ENCODE assay signal across 22 cellular contexts in the genomic region with DNA sequence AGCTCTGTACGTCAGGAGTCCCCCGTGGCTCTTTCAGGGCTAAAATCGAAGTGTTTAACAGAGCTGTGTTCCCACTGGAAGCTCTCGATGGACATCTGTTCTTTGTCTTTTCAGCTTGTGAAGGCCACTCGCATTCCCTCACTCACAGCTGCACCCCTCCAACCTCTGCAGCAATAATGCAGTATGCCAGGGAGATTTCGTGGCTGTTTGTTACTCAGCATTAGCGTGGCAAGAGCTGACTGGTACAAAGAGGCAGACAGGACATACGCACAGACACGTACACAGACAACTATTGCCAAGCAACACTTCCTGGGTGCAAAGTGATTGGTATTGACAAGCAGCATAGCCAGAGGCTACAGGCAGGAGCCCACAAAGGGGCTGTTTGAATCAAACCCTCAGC. TPM values are rescaled to one million over a fixed set of nuclear protein-coding genes. Genes with fewer than 3 reads are reported as not detected.
DNase-seq lines count a peak whose midpoint lies in the region; ATAC-seq, FAIRE-seq and TF ChIP-seq lines count a peak whose summit lies in the region.
"Had no signal": no experiment of that assay in that cellular context is flagged by ENCODE, and none has a peak within 500 bp of the region (broad histone marks: within the 10 kb centered on the region; RNA-seq: fewer than 3 reads in every experiment).

No MANE protein-coding gene starts in this region.

- no peak overlapping the region for H3K4me2 ChIP-seq in HepG2 (ENCODE audit: low read depth, low read length)

- H4K20me1 ChIP-seq in HepG2 (ENCODE audit: insufficient read depth, low read length), result no peaks in the 10 kb centered on the region

- H3K9ac ChIP-seq in HepG2 (ENCODE audit: insufficient read depth, low read depth, low read length), result no peak overlapping the region
- H3K9ac ChIP-seq: GM23248 had no signal

- no peaks in the 10 kb centered on the region for H3K79me2 ChIP-seq in HepG2 (ENCODE audit: insufficient read depth, low read length)

- H2AFZ ChIP-seq in HepG2 (ENCODE audit: low read length), result no peak overlapping the region
- H2AFZ ChIP-seq: GM23248 had no signal

- no peaks in the 10 kb centered on the region for H3K36me3 Mint-ChIP-seq in chondrocyte (ENCODE audit: low read depth)
- no peaks in the 10 kb centered on the region for H3K36me3 Mint-ChIP-seq in activated CD8-positive, alpha-beta T cell treated with anti-CD3 and anti-CD28 coated beads, Interleukin-2, amount 10 ng/mL, durations not matched to agents 7 days and 5 days (ENCODE audit: low read depth)
- H3K36me3 Mint-ChIP-seq: CD4-positive, CD25-positive, alpha-beta regulatory T cell had no signal

- H3K4me3 Mint-ChIP-seq in chondrocyte (ENCODE audit: unreplicated experiment), result no peak overlapping the region
- H3K4me3 Mint-ChIP-seq in activated CD8-positive, alpha-beta T cell treated with anti-CD3 and anti-CD28 coated beads, Interleukin-2, amount 10 ng/mL, durations not matched to agents 7 days and 5 days, result no peak overlapping the region
- H3K4me3 Mint-ChIP-seq: CD4-positive, CD25-positive, alpha-beta regulatory T cell; CD8-positive, alpha-beta memory T cell; HFFc6 had no signal

- intact Hi-C loops in HepG2 (cut with micrococcal nuclease; ENCODE audit: unreplicated experiment) (no loop called here), right lobe of liver (cut with DNase I) (no loop called here), posterior vena cava (cut with DNase I) (no loop called here)

- H3K36me3 ChIP-seq in HepG2 (replicated peaks in 1 of 2; ENCODE audit: control insufficient read depth in 1 of 2, insufficient read depth in 2 of 2, low read length in 2 of 2) (no peaks in the 10 kb centered on the region), right lobe of liver (no peaks in the 10 kb centered on the region)

- TF ChIP-seq RAD21 in HepG2 (CRISPR knock-in tag; IDR thresholded peaks at IDR 0.05), result no peak

- H3K27me3 ChIP-seq in HepG2 (ENCODE audit: control insufficient read depth in 1 of 2, insufficient read depth in 2 of 2, low read length in 2 of 2) (peaks cover 1 to 28% of the 10 kb centered on the region in 2 experiments; a peak in 4 of 5 replicates), right lobe of liver (no peaks in the 10 kb centered on the region)

- WGBS in HepG2 (ENCODE audit: low lambda C conversion rate), result 47% methylated on average over 8 of the region's 9 CpGs
- WGBS in right lobe of liver (ENCODE audit: insufficient coverage, low coverage, low lambda C conversion rate, missing lambda C conversion rate), result 89% methylated on average over 9 of the region's 9 CpGs

- TF ChIP-seq EP300 in HepG2 (IDR thresholded peaks at IDR 0.05; ENCODE audit: low read depth in 2 of 2, low read length in 2 of 2) (no peak), HepG2 (CRISPR knock-in tag; IDR thresholded peaks at IDR 0.05; ENCODE audit: borderline replicate concordance) (no peak)

- peaks cover 45% of the 10 kb centered on the region for H3K27me3 Mint-ChIP-seq in chondrocyte (ENCODE audit: low read depth)
- H3K27me3 Mint-ChIP-seq in activated CD8-positive, alpha-beta T cell treated with anti-CD3 and anti-CD28 coated beads, Interleukin-2, amount 10 ng/mL, durations not matched to agents 7 days and 5 days (ENCODE audit: low read depth), result peaks cover 4% of the 10 kb centered on the region

- in situ Hi-C loops in HepG2 (cut with HindIII; ENCODE audit: extremely low pct_ligation_motif_present, low pct_unique_long_range_greater_than_20kb), result no loop called here

- POLR2A ChIA-PET in HepG2 (lab: Yijun Ruan, JAX), result no interaction called here
- POLR2A ChIA-PET in activated CD8-positive, alpha-beta T cell treated with anti-CD3 and anti-CD28 coated beads, Interleukin-2, amount 10 ng/mL, durations not matched to agents 7 days and 5 days (lab: Charles Lee), result no interaction called here

- no peak overlapping the region for H3K4me3 ChIP-seq in HepG2 (replicated peaks in 1 of 3; ENCODE audit: insufficient read depth in 1 of 3, low read depth in 2 of 3, low read length in 3 of 3)
- H3K4me3 ChIP-seq in right lobe of liver, result no peak overlapping the region
- H3K4me3 ChIP-seq: GM23248 had no signal

- H3K27ac Mint-ChIP-seq in chondrocyte (ENCODE audit: unreplicated experiment), result no peak overlapping the region
- H3K27ac Mint-ChIP-seq in activated CD8-positive, alpha-beta T cell treated with anti-CD3 and anti-CD28 coated beads, Interleukin-2, amount 10 ng/mL, durations not matched to agents 7 days and 5 days, result no peak overlapping the region
- H3K27ac Mint-ChIP-seq: CD4-positive, CD25-positive, alpha-beta regulatory T cell; HFFc6 had no signal

- H3K27ac ChIP-seq in HepG2 (ENCODE audit: extremely low read length, insufficient read depth, low read length) (no peak overlapping the region), right lobe of liver (no peak overlapping the region)
- H3K27ac ChIP-seq: GM23248, HL-60 had no signal

- TF ChIP-seq POLR2A in HepG2 (IDR thresholded peaks at IDR 0.05; ENCODE audit: insufficient read depth in 1 of 2, low read depth in 2 of 2, low read length in 2 of 2) (no peak), right lobe of liver (IDR thresholded peaks at IDR 0.05) (no peak)

- TF ChIP-seq CTCF in HepG2 (CRISPR knock-in tag; IDR thresholded peaks at IDR 0.05) (no peak), right lobe of liver (IDR thresholded peaks at IDR 0.05) (no peak), chondrocyte (IDR thresholded peaks at IDR 0.05) (no peak)

- no peak for DNase-seq in HepG2 (ENCODE audit: low spot score)
- no peak for DNase-seq in right lobe of liver
- DNase-seq in chondrocyte (ENCODE audit: low spot score), result peak; percentile 10
- peak; percentile 1 for DNase-seq in posterior vena cava (ENCODE audit: low spot score)
- DNase-seq in activated CD8-positive, alpha-beta T cell treated with anti-CD3 and anti-CD28 coated beads, Interleukin-2, amount 10 ng/mL, durations not matched to agents 7 days and 5 days, result no peak
- DNase-seq in DMS79 treated with DMSO at 0.1 percent for 48 hours (lab: John Stamatoyannopoulos, UW), result no peak
- no peak for DNase-seq in NCI-H526 (lab: John Stamatoyannopoulos, UW)
- DNase-seq: 8988T; C1 segment of cervical spinal cord; CD4-positive, CD25-positive, alpha-beta regulatory T cell; CD8-positive, alpha-beta memory T cell; COR-L47; DMS 273 treated with DMSO at 0.1 percent for 48 hours; DMS53; GM23248; HCEC 1CT; HFFc6 had no signal

- CTCF ChIA-PET in HepG2 (lab: Yijun Ruan, JAX; ENCODE audit: low intra/inter-chr PET ratio, low total read pairs), result no interaction called here
- CTCF ChIA-PET in activated CD8-positive, alpha-beta T cell treated with anti-CD3 and anti-CD28 coated beads, Interleukin-2, amount 10 ng/mL, durations not matched to agents 7 days and 5 days (lab: Charles Lee), result interaction anchor here (0.9 kb wide), 1 partner anchor 11 kb away, joined by 3 read pairs; no protein-coding TSS in a partner anchor

- H3K4me1 ChIP-seq in HepG2 (ENCODE audit: insufficient read depth, low read length), result no peaks in the 10 kb centered on the region
- no peaks in the 10 kb centered on the region for H3K4me1 ChIP-seq in right lobe of liver

- H3K9me3 Mint-ChIP-seq in chondrocyte (ENCODE audit: low read depth), result no peaks in the 10 kb centered on the region
- H3K9me3 Mint-ChIP-seq in activated CD8-positive, alpha-beta T cell treated with anti-CD3 and anti-CD28 coated beads, Interleukin-2, amount 10 ng/mL, durations not matched to agents 7 days and 5 days (ENCODE audit: insufficient read depth), result no peaks in the 10 kb centered on the region
- H3K9me3 Mint-ChIP-seq: CD4-positive, CD25-positive, alpha-beta regulatory T cell; CD8-positive, alpha-beta memory T cell; HFFc6 had no signal

- no peak for FAIRE-seq in HepG2 (lab: Jason Lieb, UNC)
- FAIRE-seq: G401.6, GM12891, GM18507, H54 had no signal

- H3K9me3 ChIP-seq in HepG2 (ENCODE audit: low read length) (no peaks in the 10 kb centered on the region), right lobe of liver (no peaks in the 10 kb centered on the region)

- ATAC-seq in HepG2 (no peak), right lobe of liver (no peak)
- no peak for ATAC-seq in activated CD8-positive, alpha-beta T cell treated with anti-CD3 and anti-CD28 coated beads, Interleukin-2, amount 10 ng/mL, durations not matched to agents 7 days and 5 days

- no TSS peak for BruUV-seq in HepG2 (replicated peaks; lab: Mats Ljungman, UMichigan)

- H3K4me1 Mint-ChIP-seq in chondrocyte (ENCODE audit: low read depth), result no peaks in the 10 kb centered on the region
- no peaks in the 10 kb centered on the region for H3K4me1 Mint-ChIP-seq in activated CD8-positive, alpha-beta T cell treated with anti-CD3 and anti-CD28 coated beads, Interleukin-2, amount 10 ng/mL, durations not matched to agents 7 days and 5 days (ENCODE audit: low read depth)
- H3K4me1 Mint-ChIP-seq: CD4-positive, CD25-positive, alpha-beta regulatory T cell; CD8-positive, alpha-beta memory T cell had no signal

RNA-seq across cellular contexts. Expression of a gene that starts 11.8 kb away (rescaled TPM):
- total RNA-seq in HepG2 (2016; rRNA removed; fragmentation: Illumina TruSeq; extraction: Trizol) (32.5 and 45.2 TPM in 2 replicates), right lobe of liver (10 to 100 TPM; 12.8 to 28.7 (median 20.1) TPM), chondrocyte (28.5 to 39.2 TPM (median 29.3 TPM) in 3 replicates), posterior vena cava (10 to 100 TPM; 25.8 to 28.4 TPM)
- 1.2 and 1.6 TPM in 2 replicates for total RNA-seq in HepG2 (2016; cell fraction: cytosol; rRNA removed; fragmentation: Illumina TruSeq; extraction: Trizol; ENCODE audit: low read depth)
- total RNA-seq in HepG2 (2016; cell fraction: insoluble cytoplasmic fraction; rRNA removed; fragmentation: Illumina TruSeq; extraction: Trizol), result 29.2 and 45.9 TPM in 2 replicates
- 7.6 and 9.0 TPM in 2 replicates for total RNA-seq in HepG2 (2016; cell fraction: membrane; rRNA removed; fragmentation: Illumina TruSeq; extraction: Trizol)
- 19.3 and 21.9 TPM in 2 replicates for total RNA-seq in HepG2 (2016; cell fraction: nucleus; rRNA removed; fragmentation: Illumina TruSeq; extraction: Trizol)
- polyA plus RNA-seq in HepG2 (2011; rRNA removed), result 15.6 and 20.0 TPM in 2 replicates
- 44.0 and 49.3 TPM in 2 replicates for polyA plus RNA-seq in HepG2 (2011; cell fraction: cytosol; rRNA removed)
- polyA plus RNA-seq in HepG2 (2011; cell fraction: nucleus; rRNA removed), result 22.4 and 32.9 TPM in 2 replicates
- 14.2 and 18.3 TPM in 2 replicates for polyA plus RNA-seq in HepG2 (2012)
- polyA plus RNA-seq in HepG2 (2016; cell fraction: cytosol; fragmentation: Illumina TruSeq; extraction: Trizol; ENCODE audit: low read depth), result 0.60 and 0.85 TPM in 2 replicates
- polyA plus RNA-seq in HepG2 (2016; cell fraction: insoluble cytoplasmic fraction; fragmentation: Illumina TruSeq; extraction: Trizol; ENCODE audit: low read depth), result 26.4 and 28.2 TPM in 2 replicates
- polyA plus RNA-seq in HepG2 (2016; cell fraction: membrane; fragmentation: Illumina TruSeq; extraction: Trizol; ENCODE audit: low read depth), result 3.0 and 3.4 TPM in 2 replicates
- polyA plus RNA-seq in HepG2 (2016; cell fraction: nucleus; fragmentation: Illumina TruSeq; extraction: Trizol; ENCODE audit: insufficient read depth, low read depth), result 17.7 TPM in 2 replicates
- 86.0 and 120 TPM in 2 replicates for polyA minus RNA-seq in HepG2 (2011; rRNA and poly(A)+ RNA removed; ENCODE audit: low replicate concordance)
- polyA minus RNA-seq in HepG2 (2011; cell fraction: cytosol; rRNA and poly(A)+ RNA removed), result 28.2 and 31.5 TPM in 2 replicates
- 14.8 and 21.6 TPM in 2 replicates for polyA minus RNA-seq in HepG2 (2011; cell fraction: nucleus; rRNA and poly(A)+ RNA removed)
- total RNA-seq in activated CD8-positive, alpha-beta T cell treated with anti-CD3 and anti-CD28 coated beads, Interleukin-2, amount 10 ng/mL, durations not matched to agents 7 days and 5 days, result 10 to 100 TPM; 26.3 to 29.6 TPM

Comparison
In these comparisons a context has a peak if more than half of its experiments do, and no peak if none do; other contexts are left out.
1. DNase-seq: peak in chondrocyte (single experiment) and posterior vena cava (single experiment); none in HepG2 (single experiment), right lobe of liver (0 of 3), activated CD8-positive, alpha-beta T cell treated with anti-CD3 and anti-CD28 coated beads, Interleukin-2, amount 10 ng/mL, durations not matched to agents 7 days and 5 days (single experiment), DMS79 treated with DMSO at 0.1 percent for 48 hours (single experiment) and NCI-H526 (0 of 2).